In genomic region chr15:45118131-45118588, GRCh38 we compare ENCODE assay signal across 8 cellular contexts. TPM values are rescaled to one million over a fixed set of nuclear protein-coding genes. Genes with fewer than 3 reads are reported as not detected.
DNase-seq lines count a peak whose midpoint lies in the region; ATAC-seq and TF ChIP-seq lines count a peak whose summit lies in the region.

No MANE protein-coding gene starts in this region.

- TF ChIP-seq CTCF in GM12875 (IDR thresholded peaks at IDR 0.05; ENCODE audit: borderline replicate concordance, insufficient read depth, low read depth, low read length) (peak; percentile 100), SU-DHL-6 (IDR thresholded peaks at IDR 0.05; ENCODE audit: insufficient read depth, low read length, poor library complexity, severe bottlenecking) (peak; percentile 98), left ventricle myocardium inferior (IDR thresholded peaks at IDR 0.05; ENCODE audit: borderline replicate concordance) (peak; percentile 98)

- H3K27ac Mint-ChIP-seq in activated naive CD8-positive, alpha-beta T cell treated with anti-CD3 and anti-CD28 coated beads, Interleukin-2, amount 50 U/mL, for 24 hours: no peak overlapping the region

- no peak overlapping the region for H2AFZ ChIP-seq in SU-DHL-6 (ENCODE audit: low read depth, low read length, severe bottlenecking)

- peaks cover 66% of the 10 kb centered on the region for H3K27me3 Mint-ChIP-seq in activated naive CD8-positive, alpha-beta T cell treated with anti-CD3 and anti-CD28 coated beads, Interleukin-2, amount 50 U/mL, for 24 hours

- intact Hi-C loops in left ventricle myocardium inferior (cut with micrococcal nuclease): no loop called here

- no peak overlapping the region for H3K27ac ChIP-seq in SU-DHL-6 (ENCODE audit: low read depth, low read length)
- no peak overlapping the region for H3K27ac ChIP-seq in left ventricle myocardium inferior (replicated peaks)
- H3K27ac ChIP-seq in rectal smooth muscle tissue (ENCODE audit: low read depth, low read length): no peak overlapping the region

- no peaks in the 10 kb centered on the region for H3K9me3 ChIP-seq in SU-DHL-6 (ENCODE audit: insufficient read depth, low read length)
- no peaks in the 10 kb centered on the region for H3K9me3 ChIP-seq in left ventricle myocardium inferior (replicated peaks)

- H3K4me2 ChIP-seq in SU-DHL-6 (ENCODE audit: low read depth, low read length, poor library complexity, severe bottlenecking): no peak overlapping the region

- H3K79me2 ChIP-seq in SU-DHL-6 (ENCODE audit: insufficient read depth, low read length): no peaks in the 10 kb centered on the region

- H3K27me3 ChIP-seq in SU-DHL-6 (ENCODE audit: low read length): no peaks in the 10 kb centered on the region
- peaks cover 94% of the 10 kb centered on the region for H3K27me3 ChIP-seq in left ventricle myocardium inferior (ENCODE audit: low read depth)
- peaks cover 42% of the 10 kb centered on the region for H3K27me3 ChIP-seq in rectal smooth muscle tissue (ENCODE audit: control insufficient read depth, insufficient read depth, low read length)

- H3K9me3 Mint-ChIP-seq in activated naive CD8-positive, alpha-beta T cell treated with anti-CD3 and anti-CD28 coated beads, Interleukin-2, amount 50 U/mL, for 24 hours: no peaks in the 10 kb centered on the region

- peak; percentile 72 for ATAC-seq in HG02840 (IDR thresholded peaks at IDR 0.05; ENCODE audit: low FRiP score, unreplicated experiment)
- ATAC-seq in activated naive CD8-positive, alpha-beta T cell treated with anti-CD3 and anti-CD28 coated beads, Interleukin-2, amount 50 U/mL, for 24 hours: peak; percentile 96

- H3K36me3 ChIP-seq in SU-DHL-6 (ENCODE audit: low read length): no peaks in the 10 kb centered on the region
- H3K36me3 ChIP-seq in left ventricle myocardium inferior: no peaks in the 10 kb centered on the region
- no peaks in the 10 kb centered on the region for H3K36me3 ChIP-seq in rectal smooth muscle tissue (ENCODE audit: control insufficient read depth, insufficient read depth, low read length)

- peak overlapping the region; percentile 44 for H3K4me3 Mint-ChIP-seq in activated naive CD8-positive, alpha-beta T cell treated with anti-CD3 and anti-CD28 coated beads, Interleukin-2, amount 50 U/mL, for 24 hours

- no peaks in the 10 kb centered on the region for H4K20me1 ChIP-seq in SU-DHL-6 (ENCODE audit: low read depth, low read length)

- H3K9ac ChIP-seq in SU-DHL-6 (ENCODE audit: low read length) (no peak overlapping the region), rectal smooth muscle tissue (ENCODE audit: low read length) (no peak overlapping the region)

- no peaks in the 10 kb centered on the region for H3K9me2 ChIP-seq in SU-DHL-6 (replicated peaks; ENCODE audit: insufficient read depth, low read length)

- no peaks in the 10 kb centered on the region for H3F3A ChIP-seq in SU-DHL-6 (ENCODE audit: insufficient read depth)

- H3K4me3 ChIP-seq in GM12875 (ENCODE audit: low read depth, low read length): no peak overlapping the region
- no peak overlapping the region for H3K4me3 ChIP-seq in SU-DHL-6 (ENCODE audit: insufficient read depth, low read length, poor library complexity, severe bottlenecking)
- peak overlapping the region; percentile 54 for H3K4me3 ChIP-seq in left ventricle myocardium inferior
- peak overlapping the region; percentile 35 for H3K4me3 ChIP-seq in rectal smooth muscle tissue (ENCODE audit: low read length)

- H3K4me1 Mint-ChIP-seq in activated naive CD8-positive, alpha-beta T cell treated with anti-CD3 and anti-CD28 coated beads, Interleukin-2, amount 50 U/mL, for 24 hours: peaks cover 32% of the 10 kb centered on the region

- H3K4me1 ChIP-seq in left ventricle myocardium inferior: peaks cover 32% of the 10 kb centered on the region
- peaks cover 3% of the 10 kb centered on the region for H3K4me1 ChIP-seq in rectal smooth muscle tissue (ENCODE audit: control insufficient read depth, insufficient read depth, low read length)

- H3K36me3 Mint-ChIP-seq in activated naive CD8-positive, alpha-beta T cell treated with anti-CD3 and anti-CD28 coated beads, Interleukin-2, amount 50 U/mL, for 24 hours (ENCODE audit: low read depth): no peaks in the 10 kb centered on the region

- DNase-seq in NCI-H1417 (lab: John Stamatoyannopoulos, UW): peak; percentile 72 to 89 (median 89)
- peak; percentile 84 for DNase-seq in activated naive CD8-positive, alpha-beta T cell treated with anti-CD3 and anti-CD28 coated beads, Interleukin-2, amount 50 U/mL, for 24 hours
- DNase-seq in left ventricle myocardium inferior: peak; percentile 83
- DNase-seq in GOT3 (lab: John Stamatoyannopoulos, UW): no peak

RNA-seq across cellular contexts. Expression of gene DUOXA2, which starts 4.0 kb away (rescaled TPM):
- not detected for total RNA-seq in left ventricle myocardium inferior

RNA-seq across cellular contexts. Expression of gene DUOX2, which starts 4.2 kb away (rescaled TPM):
- total RNA-seq in left ventricle myocardium inferior: 0.05 TPM

RNA-seq across cellular contexts. Expression of gene DUOXA1, which starts 11.5 kb away (rescaled TPM):
- total RNA-seq in left ventricle myocardium inferior: 0.30 TPM

RNA-seq across cellular contexts. Expression of gene DUOX1, which starts 11.6 kb away (rescaled TPM):
- 0.80 TPM for total RNA-seq in left ventricle myocardium inferior

Comparison
In these comparisons a context has a peak if more than half of its experiments do, and no peak if none do; other contexts are left out.
1. H3K4me3 ChIP-seq: peak in left ventricle myocardium inferior (single experiment) and rectal smooth muscle tissue (single experiment); none in GM12875 (single experiment) and SU-DHL-6 (single experiment).
2. Peak in every context shown above with its lines, with median percentiles within 50 percentile points of each other: CTCF ChIP-seq.